Comparison of ENCODE assay signal across 16 cellular contexts in the genomic region with DNA sequence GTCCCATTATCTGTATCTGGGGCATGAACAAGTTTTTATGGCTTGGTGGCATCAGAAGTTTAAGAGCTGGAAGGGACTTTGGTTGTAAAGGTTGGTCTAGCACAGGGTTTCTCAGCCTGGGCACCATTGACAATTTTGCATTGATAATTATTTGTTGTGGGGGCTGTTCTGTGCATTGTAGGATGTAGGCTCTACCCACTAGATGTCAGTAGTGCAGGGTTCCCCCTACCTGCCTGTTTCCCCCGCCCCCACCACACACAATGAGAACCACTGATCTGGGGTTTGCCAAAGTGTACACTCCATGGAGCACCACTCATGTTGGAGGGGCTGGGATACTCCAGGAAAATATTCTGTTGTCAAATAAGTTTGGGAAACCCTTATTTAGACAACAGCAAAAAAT. TPM values are rescaled to one million over a fixed set of nuclear protein-coding genes. Genes with fewer than 3 reads are reported as not detected.
A peak's percentile ranks its signal among the peaks of the same experiment; 100 is the strongest.
DNase-seq lines count a peak whose midpoint lies in the region; ATAC-seq, FAIRE-seq and TF ChIP-seq lines count a peak whose summit lies in the region.
"Had no signal": no experiment of that assay in that cellular context is flagged by ENCODE, and none has a peak within 500 bp of the region (broad histone marks: within the 10 kb centered on the region; RNA-seq: fewer than 3 reads in every experiment).

No MANE protein-coding gene starts in this region.

- DNase-seq in GM10266 (ENCODE audit: extremely low spot score), result no peak
- no peak for DNase-seq in GM19239 (ENCODE audit: insufficient read length, low spot score)
- no peak for DNase-seq in foreskin keratinocyte
- DNase-seq in hypothalamus (lab: John Stamatoyannopoulos, UW), result no peak
- no peak for DNase-seq in COR-L47 (lab: John Stamatoyannopoulos, UW)
- no peak for DNase-seq in activated effector memory CD4-positive, alpha-beta T cell treated with Interleukin-2 at 50 U/mL for 16 hours
- DNase-seq: activated CD4-positive, CD25-positive, alpha-beta regulatory T cell treated with anti-CD3 and anti-CD28 coated beads, Interleukin-2, amount 50 U/mL, for 72 hours; activated T-cell treated with anti-CD3 and anti-CD28 coated beads, Interleukin-2, amount 50 U/mL, for 48 hours; effector CD8-positive, alpha-beta T cell; head of caudate nucleus; NCI-H1048; NCI-H526 had no signal

- H3K4me1 ChIP-seq in foreskin keratinocyte, result no peaks in the 10 kb centered on the region

- H3K27ac ChIP-seq in foreskin keratinocyte, result no peak overlapping the region
- H3K27ac ChIP-seq: skin epidermis had no signal

- peak; percentile 39 for ATAC-seq in HG03432 (IDR thresholded peaks at IDR 0.05; ENCODE audit: unreplicated experiment)
- ATAC-seq in foreskin keratinocyte, result peak; percentile 31
- ATAC-seq in HG03196 (IDR thresholded peaks at IDR 0.05; ENCODE audit: unreplicated experiment), result no peak

- H3K27me3 ChIP-seq in foreskin keratinocyte, result no peaks in the 10 kb centered on the region

- peak; percentile 78 for FAIRE-seq in GM19239 (lab: Jason Lieb, UNC)
- FAIRE-seq: astrocyte had no signal

- TF ChIP-seq CTCF in GM10266 (IDR thresholded peaks at IDR 0.05; ENCODE audit: control insufficient read depth, insufficient read depth, low read depth, missing control alignments), result peak; percentile 52
- TF ChIP-seq CTCF in foreskin keratinocyte (conservative IDR thresholded peaks at IDR 0.05), result peak; percentile 18

RNA-seq across cellular contexts. Expression of a gene that starts 42.7 kb away (rescaled TPM):
- total RNA-seq in foreskin keratinocyte, result 1.7 TPM in 2 replicates
- 0.60 and 0.61 TPM in 2 replicates for polyA plus RNA-seq in foreskin keratinocyte
